ENCODE assay signal across 9 cellular contexts in genomic region chr4:127708985-127709384, GRCh38. TPM values are rescaled to one million over a fixed set of nuclear protein-coding genes. Genes with fewer than 3 reads are reported as not detected.
DNase-seq lines count a peak whose midpoint lies in the region; ATAC-seq and TF ChIP-seq lines count a peak whose summit lies in the region.
"Had no signal": no experiment of that assay in that cellular context is flagged by ENCODE, and none has a peak within 500 bp of the region (broad histone marks: within the 10 kb centered on the region; RNA-seq: fewer than 3 reads in every experiment).

No MANE protein-coding gene starts in this region.

- H3K4me3 Mint-ChIP-seq in CD8-positive, alpha-beta memory T cell = no peak overlapping the region

- H3K4me1 ChIP-seq in smooth muscle cell (ENCODE audit: low read depth) = no peaks in the 10 kb centered on the region
- no peaks in the 10 kb centered on the region for H3K4me1 ChIP-seq in CD8-positive, alpha-beta memory T cell (ENCODE audit: insufficient read depth, low read length)
- no peaks in the 10 kb centered on the region for H3K4me1 ChIP-seq in MM.1S (ENCODE audit: low read length)

- ATAC-seq in SK-N-SH treated with all-trans-retinoic acid at 6 μM for 48 hours (peak; percentile 91), left ventricle myocardium superior (peak; percentile 78), HG03457 (IDR thresholded peaks at IDR 0.05; ENCODE audit: unreplicated experiment) (no peak)

- H3K27me3 Mint-ChIP-seq in CD8-positive, alpha-beta memory T cell = peaks cover 0 to 8% of the 10 kb centered on the region in 2 donors

- 72% methylated on average over 5 of the region's 5 CpGs for WGBS in smooth muscle cell (ENCODE audit: low lambda C conversion rate)

- H3K36me3 Mint-ChIP-seq in CD8-positive, alpha-beta memory T cell = no peaks in the 10 kb centered on the region

- H3K9me3 Mint-ChIP-seq in CD8-positive, alpha-beta memory T cell = peaks cover 0 to 3% (median 0%) of the 10 kb centered on the region in 5 donors

- H3K9me3 ChIP-seq in smooth muscle cell (replicated peaks; ENCODE audit: low read depth) (no peaks in the 10 kb centered on the region), MM.1S (replicated peaks; ENCODE audit: insufficient read depth, low read length) (no peaks in the 10 kb centered on the region)
- H3K9me3 ChIP-seq in CD8-positive, alpha-beta memory T cell (ENCODE audit: low read length) = no peaks in the 10 kb centered on the region

- H3F3A ChIP-seq in smooth muscle cell (ENCODE audit: low read depth) (no peaks in the 10 kb centered on the region), MM.1S (ENCODE audit: insufficient read depth, low read length) (no peaks in the 10 kb centered on the region)

- H3K4me3 ChIP-seq in smooth muscle cell (no peak overlapping the region), MM.1S (ENCODE audit: low read length) (no peak overlapping the region)
- H3K4me3 ChIP-seq in CD8-positive, alpha-beta memory T cell (ENCODE audit: low read length) = no peak overlapping the region

- H3K4me2 ChIP-seq in smooth muscle cell (peak overlapping the region; percentile 12), MM.1S (ENCODE audit: low read depth, low read length) (no peak overlapping the region)

- TF ChIP-seq CTCF in smooth muscle cell (IDR thresholded peaks at IDR 0.05; ENCODE audit: borderline replicate concordance, insufficient read depth, poor library complexity, severe bottlenecking) (no peak), MM.1S (IDR thresholded peaks at IDR 0.05; ENCODE audit: low read length) (no peak)

- POLR2A ChIA-PET in CD8-positive, alpha-beta memory T cell (lab: Charles Lee) = no interaction called here

- H3K27ac ChIP-seq in smooth muscle cell (ENCODE audit: low read depth) (peak overlapping the region; percentile 87), MM.1S (ENCODE audit: low read length) (no peak overlapping the region)
- no peak overlapping the region for H3K27ac ChIP-seq in CD8-positive, alpha-beta memory T cell (ENCODE audit: low read depth, low read length)

- H3K27me3 ChIP-seq in smooth muscle cell (ENCODE audit: low read depth) = no peaks in the 10 kb centered on the region
- H3K27me3 ChIP-seq in CD8-positive, alpha-beta memory T cell (ENCODE audit: insufficient read depth, low read length, poor library complexity, severe bottlenecking) = no peaks in the 10 kb centered on the region
- no peaks in the 10 kb centered on the region for H3K27me3 ChIP-seq in MM.1S (replicated peaks; ENCODE audit: insufficient read depth, low read length)

- H3K36me3 ChIP-seq in smooth muscle cell (ENCODE audit: low read depth) (no peaks in the 10 kb centered on the region), MM.1S (replicated peaks; ENCODE audit: insufficient read depth, low read length) (no peaks in the 10 kb centered on the region)
- H3K36me3 ChIP-seq in CD8-positive, alpha-beta memory T cell (ENCODE audit: insufficient read depth, low read length) = no peaks in the 10 kb centered on the region

- H3K9ac ChIP-seq in smooth muscle cell (ENCODE audit: low read depth) (no peak overlapping the region), MM.1S (ENCODE audit: low read length) (no peak overlapping the region)

- no peak overlapping the region for H3K27ac Mint-ChIP-seq in CD8-positive, alpha-beta memory T cell

- no peaks in the 10 kb centered on the region for H3K4me1 Mint-ChIP-seq in CD8-positive, alpha-beta memory T cell

- H3K79me2 ChIP-seq in smooth muscle cell (ENCODE audit: low read depth) (no peaks in the 10 kb centered on the region), MM.1S (ENCODE audit: low read length) (no peaks in the 10 kb centered on the region)

- DNase-seq in HPDE6-E6E7 (ENCODE audit: extremely low spot score) (peak; percentile 88), left ventricle myocardium superior (no peak), smooth muscle cell (lab: John Stamatoyannopoulos, UW; ENCODE audit: unreplicated experiment) (no peak), iPS-NIHi7 (ENCODE audit: extremely low spot score) (no peak), MM.1S (no peak)
- no peak for DNase-seq in CD8-positive, alpha-beta memory T cell
- DNase-seq: NCI-H1048 had no signal

- CTCF ChIA-PET in CD8-positive, alpha-beta memory T cell (lab: Charles Lee) = no interaction called here

- no peaks in the 10 kb centered on the region for H3K9me2 ChIP-seq in MM.1S (replicated peaks; ENCODE audit: insufficient read depth, low read length)

- H4K20me1 ChIP-seq in smooth muscle cell (ENCODE audit: low read depth) (no peaks in the 10 kb centered on the region), MM.1S (ENCODE audit: insufficient read depth, low read length) (no peaks in the 10 kb centered on the region)

- H2AFZ ChIP-seq in smooth muscle cell (ENCODE audit: low read depth) = no peak overlapping the region
- no peak overlapping the region for H2AFZ ChIP-seq in MM.1S (ENCODE audit: low read length)

- intact Hi-C loops in left ventricle myocardium superior (cut with micrococcal nuclease) = no loop called here

TF ChIP-seq in SK-N-SH treated with all-trans-retinoic acid at 6 μM for 48 hours, 23 proteins besides CTCF, POLR2A, EP300 and RAD21:
- TF ChIP-seq PPARA (CRISPR knock-in tag; IDR thresholded peaks at IDR 0.05; ENCODE audit: borderline replicate concordance) (no peak), CREB5 (CRISPR knock-in tag; IDR thresholded peaks at IDR 0.05; ENCODE audit: low read depth) (no peak), TSHZ2 (CRISPR knock-in tag; IDR thresholded peaks at IDR 0.05) (no peak)

RNA-seq across cellular contexts. Expression of gene SLC25A31, which starts 21.2 kb away (rescaled TPM):
- total RNA-seq in left ventricle myocardium superior = not detected
- total RNA-seq in smooth muscle cell = not detected in 2 replicates
- polyA plus RNA-seq in smooth muscle cell = not detected in 2 replicates
- not detected for total RNA-seq in CD8-positive, alpha-beta memory T cell
- not detected for polyA plus RNA-seq in CD8-positive, alpha-beta memory T cell
